1 cellular context compared by ENCODE assay signal in the genomic region with DNA sequence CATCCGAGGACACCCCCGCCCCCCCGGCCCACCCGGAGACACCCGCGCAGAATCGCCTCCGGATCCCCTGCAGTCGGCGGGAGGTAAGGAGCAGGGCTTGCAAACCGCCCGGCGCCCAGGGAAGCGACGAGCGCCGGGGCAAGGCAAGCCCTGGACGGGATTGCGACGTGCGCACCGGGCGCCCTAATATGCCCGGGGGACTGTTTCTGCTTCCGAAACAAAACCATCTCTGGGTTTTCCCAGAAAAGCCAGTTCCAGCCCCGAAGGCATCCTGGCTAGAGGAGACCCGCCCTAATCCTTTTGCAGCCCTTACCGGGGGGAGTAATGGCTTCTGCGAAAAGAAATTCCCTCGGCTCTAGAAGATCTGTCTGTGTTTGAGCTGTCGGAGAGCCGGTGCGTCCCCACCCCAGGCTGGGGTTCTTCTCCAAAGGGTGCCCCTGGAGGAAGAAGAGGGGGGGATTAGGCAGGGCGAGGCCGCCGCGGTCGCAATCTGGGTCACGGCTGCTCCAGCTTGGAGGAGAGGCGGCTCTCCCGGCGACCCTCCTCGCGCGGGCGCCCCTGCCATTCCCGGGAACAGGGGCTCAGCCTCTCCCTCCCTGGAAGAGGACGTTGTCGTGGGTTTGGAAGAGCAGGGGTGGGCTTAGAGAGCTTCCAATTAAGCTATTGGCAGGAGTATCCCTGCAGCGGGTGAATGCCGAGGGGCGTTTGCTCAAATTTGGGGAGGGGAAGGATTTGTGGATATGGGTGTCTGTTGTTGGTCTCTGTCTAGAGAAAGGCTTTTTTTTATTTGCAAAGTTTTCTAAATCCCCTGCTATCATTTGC.
TF ChIP-seq lines count a peak whose summit lies in the region.

No MANE protein-coding gene starts in this region.

TF ChIP-seq in GM23338, 12 proteins besides CTCF, POLR2A, EP300 and RAD21 (continued from another document):
- TF ChIP-seq, protein P1, sequence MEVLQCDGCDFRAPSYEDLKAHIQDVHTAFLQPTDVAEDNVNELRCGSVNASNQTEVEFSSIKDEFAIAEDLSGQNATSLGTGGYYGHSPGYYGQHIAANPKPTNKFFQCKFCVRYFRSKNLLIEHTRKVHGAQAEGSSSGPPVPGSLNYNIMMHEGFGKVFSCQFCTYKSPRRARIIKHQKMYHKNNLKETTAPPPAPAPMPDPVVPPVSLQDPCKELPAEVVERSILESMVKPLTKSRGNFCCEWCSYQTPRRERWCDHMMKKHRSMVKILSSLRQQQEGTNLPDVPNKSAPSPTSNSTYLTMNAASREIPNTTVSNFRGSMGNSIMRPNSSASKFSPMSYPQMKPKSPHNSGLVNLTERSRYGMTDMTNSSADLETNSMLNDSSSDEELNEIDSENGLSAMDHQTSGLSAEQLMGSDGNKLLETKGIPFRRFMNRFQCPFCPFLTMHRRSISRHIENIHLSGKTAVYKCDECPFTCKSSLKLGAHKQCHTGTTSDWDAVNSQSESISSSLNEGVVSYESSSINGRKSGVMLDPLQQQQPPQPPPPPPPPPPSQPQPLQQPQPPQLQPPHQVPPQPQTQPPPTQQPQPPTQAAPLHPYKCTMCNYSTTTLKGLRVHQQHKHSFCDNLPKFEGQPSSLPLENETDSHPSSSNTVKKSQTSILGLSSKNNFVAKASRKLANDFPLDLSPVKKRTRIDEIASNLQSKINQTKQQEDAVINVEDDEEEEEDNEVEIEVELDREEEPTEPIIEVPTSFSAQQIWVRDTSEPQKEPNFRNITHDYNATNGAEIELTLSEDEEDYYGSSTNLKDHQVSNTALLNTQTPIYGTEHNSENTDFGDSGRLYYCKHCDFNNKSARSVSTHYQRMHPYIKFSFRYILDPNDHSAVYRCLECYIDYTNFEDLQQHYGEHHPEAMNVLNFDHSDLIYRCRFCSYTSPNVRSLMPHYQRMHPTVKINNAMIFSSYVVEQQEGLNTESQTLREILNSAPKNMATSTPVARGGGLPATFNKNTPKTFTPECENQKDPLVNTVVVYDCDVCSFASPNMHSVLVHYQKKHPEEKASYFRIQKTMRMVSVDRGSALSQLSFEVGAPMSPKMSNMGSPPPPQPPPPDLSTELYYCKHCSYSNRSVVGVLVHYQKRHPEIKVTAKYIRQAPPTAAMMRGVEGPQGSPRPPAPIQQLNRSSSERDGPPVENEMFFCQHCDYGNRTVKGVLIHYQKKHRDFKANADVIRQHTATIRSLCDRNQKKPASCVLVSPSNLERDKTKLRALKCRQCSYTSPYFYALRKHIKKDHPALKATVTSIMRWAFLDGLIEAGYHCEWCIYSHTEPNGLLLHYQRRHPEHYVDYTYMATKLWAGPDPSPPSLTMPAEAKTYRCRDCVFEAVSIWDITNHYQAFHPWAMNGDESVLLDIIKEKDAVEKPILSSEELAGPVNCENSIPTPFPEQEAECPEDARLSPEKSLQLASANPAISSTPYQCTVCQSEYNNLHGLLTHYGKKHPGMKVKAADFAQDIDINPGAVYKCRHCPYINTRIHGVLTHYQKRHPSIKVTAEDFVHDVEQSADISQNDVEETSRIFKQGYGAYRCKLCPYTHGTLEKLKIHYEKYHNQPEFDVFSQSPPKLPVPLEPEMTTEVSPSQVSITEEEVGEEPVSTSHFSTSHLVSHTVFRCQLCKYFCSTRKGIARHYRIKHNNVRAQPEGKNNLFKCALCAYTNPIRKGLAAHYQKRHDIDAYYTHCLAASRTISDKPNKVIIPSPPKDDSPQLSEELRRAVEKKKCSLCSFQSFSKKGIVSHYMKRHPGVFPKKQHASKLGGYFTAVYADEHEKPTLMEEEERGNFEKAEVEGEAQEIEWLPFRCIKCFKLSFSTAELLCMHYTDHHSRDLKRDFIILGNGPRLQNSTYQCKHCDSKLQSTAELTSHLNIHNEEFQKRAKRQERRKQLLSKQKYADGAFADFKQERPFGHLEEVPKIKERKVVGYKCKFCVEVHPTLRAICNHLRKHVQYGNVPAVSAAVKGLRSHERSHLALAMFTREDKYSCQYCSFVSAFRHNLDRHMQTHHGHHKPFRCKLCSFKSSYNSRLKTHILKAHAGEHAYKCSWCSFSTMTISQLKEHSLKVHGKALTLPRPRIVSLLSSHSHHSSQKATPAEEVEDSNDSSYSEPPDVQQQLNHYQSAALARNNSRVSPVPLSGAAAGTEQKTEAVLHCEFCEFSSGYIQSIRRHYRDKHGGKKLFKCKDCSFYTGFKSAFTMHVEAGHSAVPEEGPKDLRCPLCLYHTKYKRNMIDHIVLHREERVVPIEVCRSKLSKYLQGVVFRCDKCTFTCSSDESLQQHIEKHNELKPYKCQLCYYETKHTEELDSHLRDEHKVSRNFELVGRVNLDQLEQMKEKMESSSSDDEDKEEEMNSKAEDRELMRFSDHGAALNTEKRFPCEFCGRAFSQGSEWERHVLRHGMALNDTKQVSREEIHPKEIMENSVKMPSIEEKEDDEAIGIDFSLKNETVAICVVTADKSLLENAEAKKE (CRISPR knock-in tag; IDR thresholded peaks at IDR 0.05) = no peak
